In genomic region chr18:13389491-13390131, GRCh38 we compare ENCODE assay signal across 14 cellular contexts.
"Had no signal": no experiment of that assay in that cellular context is flagged by ENCODE, and none has a peak within 500 bp of the region (broad histone marks: within the 10 kb centered on the region; RNA-seq: fewer than 3 reads in every experiment).

No MANE protein-coding gene starts in this region.

- H3K4me3 ChIP-seq: cardiac muscle cell, gastroesophageal sphincter, lower lobe of right lung, psoas muscle, stomach, thyroid gland had no signal

- H3K9me3 Mint-ChIP-seq: activated CD4-positive, alpha-beta T cell treated with anti-CD3 and anti-CD28 coated beads, Interleukin-2, amount 10 ng/mL, durations not matched to agents 24 days and 14 days; activated naive CD8-positive, alpha-beta T cell treated with anti-CD3 and anti-CD28 coated beads, Interleukin-2, amount 50 U/mL, for 24 hours had no signal

- H3K36me3 ChIP-seq: cardiac muscle cell, lower lobe of right lung, thyroid gland had no signal

- H3K9me3 ChIP-seq: gastroesophageal sphincter, lower lobe of right lung, psoas muscle, stomach, thyroid gland had no signal

- DNase-seq: activated CD4-positive, alpha-beta T cell treated with anti-CD3 and anti-CD28 coated beads, Interleukin-2, amount 10 ng/mL, durations not matched to agents 24 days and 14 days; activated naive CD8-positive, alpha-beta T cell treated with anti-CD3 and anti-CD28 coated beads, Interleukin-2, amount 50 U/mL, for 24 hours; activated T-cell treated with anti-CD3 and anti-CD28 coated beads, Interleukin-2, amount 50 U/mL, for 24 hours; cortex of kidney; lower lobe of right lung; midbrain; psoas muscle; stimulated activated CD4-positive, alpha-beta T cell treated with anti-CD3 and anti-CD28 coated beads, Interleukin-4, amount 100 ng/mL, for 1 hour; stimulated activated CD8-positive, alpha-beta memory T cell treated with anti-CD3 and anti-CD28 coated beads, Interleukin-4, amount 100 ng/mL, for 48 hours; stomach had no signal

- H3K27me3 ChIP-seq: cardiac muscle cell, gastroesophageal sphincter, stomach, thyroid gland had no signal

- H3K27me3 Mint-ChIP-seq: activated CD4-positive, alpha-beta T cell treated with anti-CD3 and anti-CD28 coated beads, Interleukin-2, amount 10 ng/mL, durations not matched to agents 24 days and 14 days; activated naive CD8-positive, alpha-beta T cell treated with anti-CD3 and anti-CD28 coated beads, Interleukin-2, amount 50 U/mL, for 24 hours; activated T-cell treated with anti-CD3 and anti-CD28 coated beads, Interleukin-2, amount 50 U/mL, for 24 hours had no signal

- ATAC-seq: activated naive CD8-positive, alpha-beta T cell treated with anti-CD3 and anti-CD28 coated beads, Interleukin-2, amount 50 U/mL, for 24 hours; gastroesophageal sphincter; psoas muscle; SK-N-SH treated with all-trans-retinoic acid at 6 μM for 48 hours had no signal

- H3K4me3 Mint-ChIP-seq: activated CD4-positive, alpha-beta T cell treated with anti-CD3 and anti-CD28 coated beads, Interleukin-2, amount 10 ng/mL, durations not matched to agents 24 days and 14 days; activated naive CD8-positive, alpha-beta T cell treated with anti-CD3 and anti-CD28 coated beads, Interleukin-2, amount 50 U/mL, for 24 hours; activated T-cell treated with anti-CD3 and anti-CD28 coated beads, Interleukin-2, amount 50 U/mL, for 24 hours had no signal

- H3K27ac ChIP-seq: cardiac muscle cell, lower lobe of right lung, psoas muscle, stomach had no signal

- H3K27ac Mint-ChIP-seq: activated naive CD8-positive, alpha-beta T cell treated with anti-CD3 and anti-CD28 coated beads, Interleukin-2, amount 50 U/mL, for 24 hours; activated T-cell treated with anti-CD3 and anti-CD28 coated beads, Interleukin-2, amount 50 U/mL, for 24 hours had no signal
